In the genomic region with DNA sequence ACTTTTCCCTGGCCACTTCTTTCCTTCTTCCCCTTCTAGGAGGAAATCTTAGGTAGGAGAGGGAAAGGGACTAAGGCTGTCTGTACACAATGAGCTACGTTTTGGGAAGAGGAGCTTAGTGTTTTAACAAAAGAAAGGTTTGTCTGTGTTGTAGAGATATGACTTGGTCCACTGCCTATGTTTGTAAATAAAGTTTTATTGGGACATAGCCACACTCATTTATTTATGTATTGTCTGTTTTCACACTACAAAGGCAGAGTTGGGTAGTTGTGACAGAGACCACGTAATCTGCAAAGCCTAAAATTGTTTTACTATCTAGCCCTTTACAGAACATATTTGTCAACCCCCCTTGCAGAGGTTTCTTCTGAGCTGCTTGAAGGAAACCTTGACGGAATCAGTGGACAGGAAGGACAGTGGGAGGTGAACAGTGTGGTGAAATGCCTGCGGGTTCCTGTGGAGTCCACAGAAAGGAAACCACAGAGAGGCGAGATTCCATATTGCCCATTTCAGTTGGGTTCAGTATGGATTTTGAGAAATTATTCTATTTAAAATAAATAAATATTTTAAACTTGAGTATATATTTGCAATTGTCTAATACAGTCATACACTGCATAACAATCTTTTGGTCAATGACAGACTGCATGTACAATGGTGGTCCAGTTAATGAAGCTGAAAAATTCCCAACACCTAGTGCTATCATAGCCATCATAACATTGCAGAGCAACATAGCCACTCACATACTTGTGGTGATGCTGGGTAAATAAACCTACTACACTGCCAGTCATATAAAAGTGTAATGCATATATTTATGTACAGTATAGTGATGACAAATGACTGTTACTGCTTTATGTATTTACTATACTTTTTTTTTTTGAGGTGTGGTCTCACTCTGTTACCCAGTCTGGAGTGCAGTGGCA, we compare ENCODE assay signal across 22 cellular contexts.
DNase-seq lines count a peak whose midpoint lies in the region; ATAC-seq, FAIRE-seq and TF ChIP-seq lines count a peak whose summit lies in the region.
"Had no signal": no experiment of that assay in that cellular context is flagged by ENCODE, and none has a peak within 500 bp of the region (broad histone marks: within the 10 kb centered on the region; RNA-seq: fewer than 3 reads in every experiment).

No MANE protein-coding gene starts in this region.

- H3K27ac Mint-ChIP-seq in neural progenitor cell, result peak overlapping the region; percentile 46
- H3K27ac Mint-ChIP-seq: B cell; CD8-positive, alpha-beta T cell; GM23338; T-helper 2 cell treated with Interferon-gamma antibody and Interleukin-4, amounts not matched to agents 5 μg/mL and 100 μg/mL, for 36 hours had no signal

- peak; percentile 64 for DNase-seq in KBM-7
- no peak for DNase-seq in Panc1 (ENCODE audit: low read depth, low spot score)
- DNase-seq in GM12878 (ENCODE audit: low read depth, low spot score), result no peak
- no peak for DNase-seq in neural progenitor cell (ENCODE audit: low spot score)
- DNase-seq in Karpas-422, result no peak
- DNase-seq in HuH-7 (ENCODE audit: low spot score), result no peak
- no peak for DNase-seq in colonic mucosa
- DNase-seq: CD8-positive, alpha-beta T cell; DMS79 treated with DMSO at 0.1 percent for 48 hours; NCI-H1048; NCI-H146; NCI-H2081; NCI-H510A; NCI-H82; RPMI8226; SIG-M5 had no signal

- 11% methylated on average over 5 of the region's 5 CpGs for WGBS in GM12878 (ENCODE audit: insufficient coverage, insufficient replicate concordance, low lambda C conversion rate, missing lambda C conversion rate)

- BruUV-seq in Panc1 (replicated peaks; lab: Mats Ljungman, UMichigan) (no TSS peak), GM12878 (replicated peaks; lab: Mats Ljungman, UMichigan) (no TSS peak)

- no peak overlapping the region for H3K4me3 Mint-ChIP-seq in neural progenitor cell
- H3K4me3 Mint-ChIP-seq: B cell; CD8-positive, alpha-beta T cell; GM23338; T-helper 2 cell treated with Interferon-gamma antibody and Interleukin-4, amounts not matched to agents 5 μg/mL and 100 μg/mL, for 36 hours had no signal

- H3K4me1 Mint-ChIP-seq in neural progenitor cell, result peaks cover 11% of the 10 kb centered on the region
- H3K4me1 Mint-ChIP-seq: B cell, GM23338 had no signal

- H4K20me1 ChIP-seq in GM12878 (ENCODE audit: control insufficient read depth, insufficient read depth) (no peaks in the 10 kb centered on the region), neural progenitor cell (ENCODE audit: low read depth) (no peaks in the 10 kb centered on the region), Karpas-422 (ENCODE audit: insufficient read depth, low read depth, low read length) (no peaks in the 10 kb centered on the region)

- TF ChIP-seq RAD21 in GM12878 (IDR thresholded peaks at IDR 0.05; ENCODE audit: insufficient read depth, low read depth, low read length), result no peak

- H3K9me2 ChIP-seq in Karpas-422 (replicated peaks; ENCODE audit: insufficient read depth, low read length), result no peaks in the 10 kb centered on the region

- TF ChIP-seq CTCF in Panc1 (IDR thresholded peaks at IDR 0.05), result no peak
- no peak for TF ChIP-seq CTCF in GM12878 (IDR thresholded peaks at IDR 0.05 in 2 of 3, conservative IDR thresholded peaks at IDR 0.05 in 1 of 3; ENCODE audit: control insufficient read depth in 2 of 3, extremely low read depth in 1 of 3, insufficient read depth in 1 of 3, low read depth in 3 of 3, low read length in 3 of 3)
- no peak for TF ChIP-seq CTCF in neural progenitor cell (IDR thresholded peaks at IDR 0.05)
- no peak for TF ChIP-seq CTCF in colonic mucosa (IDR thresholded peaks at IDR 0.05)

- no peak for FAIRE-seq in GM12878 (lab: Jason Lieb, UNC)
- FAIRE-seq: D721Med had no signal

- SMC1A ChIA-PET in GM12878 (lab: Charles Lee; ENCODE audit: uncharacterized antibody, unreplicated experiment), result no interaction called here

- no peaks in the 10 kb centered on the region for H3K27me3 Mint-ChIP-seq in neural progenitor cell (ENCODE audit: insufficient read depth, low read depth)
- H3K27me3 Mint-ChIP-seq: B cell had no signal

- no peaks in the 10 kb centered on the region for H3K9me3 Mint-ChIP-seq in neural progenitor cell
- H3K9me3 Mint-ChIP-seq: CD8-positive, alpha-beta T cell; GM23338; T-helper 2 cell treated with Interferon-gamma antibody and Interleukin-4, amounts not matched to agents 5 μg/mL and 100 μg/mL, for 36 hours had no signal

- RAD21 ChIA-PET in GM12878 (lab: Charles Lee; ENCODE audit: unreplicated experiment), result no interaction called here

- POLR2A ChIA-PET in Panc1 (lab: Charles Lee) (no interaction called here), GM12878 (lab: Charles Lee) (no interaction called here)

- no peaks in the 10 kb centered on the region for H3K36me3 ChIP-seq in Panc1 (ENCODE audit: control insufficient read depth, insufficient read depth, low read length)
- H3K36me3 ChIP-seq in GM12878 (ENCODE audit: control insufficient read depth in 2 of 2, insufficient read depth in 2 of 2, low read length in 1 of 2), result no peaks in the 10 kb centered on the region
- H3K36me3 ChIP-seq in neural progenitor cell, result no peaks in the 10 kb centered on the region
- no peaks in the 10 kb centered on the region for H3K36me3 ChIP-seq in Karpas-422 (ENCODE audit: insufficient read depth, low read length)
- H3K36me3 ChIP-seq in colonic mucosa, result no peaks in the 10 kb centered on the region

- intact Hi-C loops in Panc1 (cut with micrococcal nuclease; ENCODE audit: unreplicated experiment) (no loop called here), GM12878 (cut with micrococcal nuclease; ENCODE audit: unreplicated experiment) (no loop called here), colonic mucosa (cut with DNase I) (no loop called here)

- H3K4me1 ChIP-seq in Panc1 (ENCODE audit: control insufficient read depth, insufficient read depth, low read length), result no peaks in the 10 kb centered on the region
- no peaks in the 10 kb centered on the region for H3K4me1 ChIP-seq in GM12878 (ENCODE audit: control insufficient read depth, insufficient read depth, low read length)
- no peaks in the 10 kb centered on the region for H3K4me1 ChIP-seq in neural progenitor cell
- no peaks in the 10 kb centered on the region for H3K4me1 ChIP-seq in Karpas-422 (ENCODE audit: low read length)
- no peaks in the 10 kb centered on the region for H3K4me1 ChIP-seq in colonic mucosa

- no peak overlapping the region for H3K4me2 ChIP-seq in GM12878 (ENCODE audit: control insufficient read depth, insufficient read depth)
- H3K4me2 ChIP-seq in neural progenitor cell, result no peak overlapping the region
- no peak overlapping the region for H3K4me2 ChIP-seq in Karpas-422 (ENCODE audit: low read depth, low read length, poor library complexity, severe bottlenecking)
- H3K4me2 ChIP-seq: GM23338 had no signal

- CTCF ChIA-PET in Panc1 (lab: Charles Lee) (no interaction called here), GM12878 (lab: Yijun Ruan, JAX) (no interaction called here)

- H3F3A ChIP-seq in neural progenitor cell (ENCODE audit: low read depth), result no peaks in the 10 kb centered on the region

- no peak for TF ChIP-seq POLR2A in GM12878 (IDR thresholded peaks at IDR 0.05; ENCODE audit: low read depth, low read length)

- H2AFZ ChIP-seq in GM12878 (ENCODE audit: control insufficient read depth, low read depth, low read length), result no peak overlapping the region
- no peak overlapping the region for H2AFZ ChIP-seq in neural progenitor cell (replicated peaks)
- H2AFZ ChIP-seq in Karpas-422 (ENCODE audit: low read length), result no peak overlapping the region
- H2AFZ ChIP-seq: GM23338 had no signal

- H3K27me3 ChIP-seq in Panc1 (ENCODE audit: control insufficient read depth, insufficient read depth, low read length) (no peaks in the 10 kb centered on the region), GM12878 (replicated peaks in 1 of 2; ENCODE audit: control insufficient read depth in 2 of 2, insufficient read depth in 2 of 2, low read length in 1 of 2) (no peaks in the 10 kb centered on the region), neural progenitor cell (no peaks in the 10 kb centered on the region), Karpas-422 (ENCODE audit: low read length) (no peaks in the 10 kb centered on the region), colonic mucosa (no peaks in the 10 kb centered on the region)

- no peaks in the 10 kb centered on the region for H3K79me2 ChIP-seq in GM12878 (ENCODE audit: control insufficient read depth, insufficient read depth, low read length)
- H3K79me2 ChIP-seq in neural progenitor cell (ENCODE audit: low read depth), result no peaks in the 10 kb centered on the region
- no peaks in the 10 kb centered on the region for H3K79me2 ChIP-seq in Karpas-422 (ENCODE audit: low read length)

- in situ Hi-C loops in KBM-7 (cut with MboI; ENCODE audit: low pct_unique_long_range_greater_than_20kb, low sequenced_read_pairs) (no loop called here), Panc1 (cut with HindIII; ENCODE audit: low pct_unique_long_range_greater_than_20kb, low sequenced_read_pairs) (no loop called here), GM12878 (cut with MboI) (no loop called here)

- no peaks in the 10 kb centered on the region for H3K36me3 Mint-ChIP-seq in neural progenitor cell
- H3K36me3 Mint-ChIP-seq: CD8-positive, alpha-beta T cell had no signal

- no peak overlapping the region for H3K9ac ChIP-seq in GM12878 (ENCODE audit: control insufficient read depth, insufficient read depth, low read length)
- H3K9ac ChIP-seq in neural progenitor cell, result no peak overlapping the region
- H3K9ac ChIP-seq in Karpas-422 (ENCODE audit: low read length), result no peak overlapping the region
- no peak overlapping the region for H3K9ac ChIP-seq in colonic mucosa (ENCODE audit: low read depth in 2 of 2, low read length in 2 of 2)

- peak; percentile 34; the same call in 1 of the 2 replicates for ATAC-seq in Panc1
- no peak for ATAC-seq in GM12878
- ATAC-seq in esophagus mucosa, result no peak
- ATAC-seq: CD8-positive, alpha-beta T cell; GM23338; HCT116 had no signal

- no peak overlapping the region for H3K27ac ChIP-seq in Panc1 (ENCODE audit: low read length)
- H3K27ac ChIP-seq in GM12878 (ENCODE audit: control insufficient read depth, insufficient read depth), result no peak overlapping the region
- H3K27ac ChIP-seq in neural progenitor cell, result no peak overlapping the region
- H3K27ac ChIP-seq in Karpas-422 (ENCODE audit: low read length), result no peak overlapping the region
- no peak overlapping the region for H3K27ac ChIP-seq in colonic mucosa

- H3K9me3 ChIP-seq in Panc1 (ENCODE audit: control insufficient read depth, insufficient read depth, low read depth, low read length), result no peaks in the 10 kb centered on the region
- H3K9me3 ChIP-seq in GM12878 (replicated peaks; ENCODE audit: control insufficient read depth, insufficient read depth, low read length), result no peaks in the 10 kb centered on the region
- H3K9me3 ChIP-seq in neural progenitor cell (ENCODE audit: low read depth), result no peaks in the 10 kb centered on the region
- H3K9me3 ChIP-seq in Karpas-422 (ENCODE audit: low read length), result no peaks in the 10 kb centered on the region
- no peaks in the 10 kb centered on the region for H3K9me3 ChIP-seq in colonic mucosa

- TF ChIP-seq EP300 in GM12878 (IDR thresholded peaks at IDR 0.05; ENCODE audit: borderline replicate concordance in 1 of 2, control insufficient read depth in 1 of 2, low read depth in 2 of 2, low read length in 2 of 2), result no peak

- H3K4me3 ChIP-seq in Panc1 (ENCODE audit: low read depth in 2 of 2, low read length in 2 of 2) (no peak overlapping the region), GM12878 (no peak overlapping the region), neural progenitor cell (no peak overlapping the region), Karpas-422 (ENCODE audit: low read length) (no peak overlapping the region), colonic mucosa (no peak overlapping the region)
- H3K4me3 ChIP-seq: GM23338 had no signal
